1 cellular context compared by ENCODE assay signal in the genomic region with DNA sequence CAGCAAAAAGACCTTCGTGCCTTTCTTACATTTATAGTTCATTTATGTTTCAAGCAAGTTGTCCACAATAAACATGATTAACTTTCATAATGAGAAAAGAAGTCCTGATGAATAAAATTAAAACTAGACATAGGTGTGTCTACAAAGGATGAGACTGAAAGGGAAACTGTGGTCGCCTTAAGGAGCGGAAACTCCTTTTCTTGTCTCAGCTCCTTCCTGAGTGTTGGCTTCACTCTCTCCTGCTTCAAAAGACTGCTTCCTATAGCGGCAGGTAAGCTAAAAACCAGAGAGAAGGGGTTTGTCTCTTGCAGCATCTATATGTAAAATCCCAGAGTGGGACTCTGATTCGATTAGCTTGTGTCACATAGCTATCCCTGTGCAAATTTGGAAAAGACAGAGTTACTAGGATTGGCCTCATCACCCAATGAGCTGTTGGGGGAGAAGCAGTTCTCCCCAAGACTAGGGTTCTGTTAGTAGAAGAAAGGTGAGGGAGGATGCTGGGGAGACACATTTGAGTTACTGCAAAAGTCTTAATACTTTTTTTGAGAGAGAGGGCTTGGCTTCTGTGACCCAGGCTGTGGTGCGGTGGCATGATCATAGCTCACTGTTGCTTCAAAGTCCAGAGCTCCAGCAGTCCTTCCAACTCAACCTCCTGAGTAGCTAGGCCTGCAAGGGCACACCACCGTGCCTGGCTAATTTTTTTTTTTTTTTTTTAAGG.
TF ChIP-seq lines count a peak whose summit lies in the region.

No MANE protein-coding gene starts in this region.

TF ChIP-seq in WTC11, 78 proteins besides CTCF, POLR2A, EP300 and RAD21:
- TF ChIP-seq NR1H2 (CRISPR knock-in tag; IDR thresholded peaks at IDR 0.05) (no peak), TP53 (CRISPR knock-in tag; IDR thresholded peaks at IDR 0.05) (no peak), ZNF232 (CRISPR knock-in tag; IDR thresholded peaks at IDR 0.05) (no peak), FOXP4 (CRISPR knock-in tag; IDR thresholded peaks at IDR 0.05) (no peak), TEAD4 (CRISPR knock-in tag; IDR thresholded peaks at IDR 0.05) (no peak), FOXP1 (CRISPR knock-in tag; IDR thresholded peaks at IDR 0.05; ENCODE audit: borderline replicate concordance) (no peak), NR2C2 (CRISPR knock-in tag; IDR thresholded peaks at IDR 0.05) (no peak), ATF1 (CRISPR knock-in tag; IDR thresholded peaks at IDR 0.05) (no peak), ZNF121 (CRISPR knock-in tag; IDR thresholded peaks at IDR 0.05) (no peak), GABPB1 (CRISPR knock-in tag; IDR thresholded peaks at IDR 0.05) (no peak)
- TF ChIP-seq, protein P1, sequence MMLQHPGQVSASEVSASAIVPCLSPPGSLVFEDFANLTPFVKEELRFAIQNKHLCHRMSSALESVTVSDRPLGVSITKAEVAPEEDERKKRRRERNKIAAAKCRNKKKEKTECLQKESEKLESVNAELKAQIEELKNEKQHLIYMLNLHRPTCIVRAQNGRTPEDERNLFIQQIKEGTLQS (CRISPR knock-in tag; conservative IDR thresholded peaks at IDR 0.05), result no peak
- TF ChIP-seq, protein P2, sequence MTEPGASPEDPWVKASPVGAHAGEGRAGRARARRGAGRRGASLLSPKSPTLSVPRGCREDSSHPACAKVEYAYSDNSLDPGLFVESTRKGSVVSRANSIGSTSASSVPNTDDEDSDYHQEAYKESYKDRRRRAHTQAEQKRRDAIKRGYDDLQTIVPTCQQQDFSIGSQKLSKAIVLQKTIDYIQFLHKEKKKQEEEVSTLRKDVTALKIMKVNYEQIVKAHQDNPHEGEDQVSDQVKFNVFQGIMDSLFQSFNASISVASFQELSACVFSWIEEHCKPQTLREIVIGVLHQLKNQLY (CRISPR knock-in tag; IDR thresholded peaks at IDR 0.05), result no peak
- TF ChIP-seq, protein P3, sequence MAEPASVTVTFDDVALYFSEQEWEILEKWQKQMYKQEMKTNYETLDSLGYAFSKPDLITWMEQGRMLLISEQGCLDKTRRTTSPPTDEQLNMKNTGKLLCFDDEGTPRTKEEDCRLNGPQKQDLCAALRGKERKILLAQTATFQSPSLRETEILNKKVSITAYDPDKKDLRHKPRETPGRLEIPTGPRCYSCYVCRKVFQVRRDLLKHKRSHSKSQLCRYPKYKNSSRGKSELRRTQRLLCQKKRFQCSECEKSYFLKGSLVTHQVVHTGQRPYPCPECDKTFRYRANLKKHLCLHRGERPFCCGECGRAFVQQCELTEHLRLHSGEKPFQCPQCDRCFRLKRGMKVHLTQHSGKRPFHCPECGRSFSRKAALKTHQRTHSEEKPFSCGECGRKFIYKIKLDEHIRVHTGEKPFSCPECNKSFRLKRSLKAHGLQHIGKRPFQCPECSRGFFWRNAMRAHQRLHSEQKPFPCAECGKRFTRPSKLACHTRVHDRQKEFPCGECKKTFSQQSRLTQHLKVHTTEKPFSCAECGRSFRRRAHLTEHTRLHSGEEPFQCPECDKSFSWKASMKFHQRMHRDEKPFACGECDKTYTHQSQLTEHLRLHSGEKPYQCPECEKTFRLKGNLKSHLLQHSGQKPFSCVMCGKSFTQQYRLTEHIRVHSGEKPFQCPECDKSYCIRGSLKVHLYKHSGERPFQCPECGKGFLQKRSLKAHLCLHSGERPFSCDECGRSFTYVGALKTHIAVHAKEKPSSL (CRISPR knock-in tag; conservative IDR thresholded peaks at IDR 0.05), result no peak
- TF ChIP-seq, protein P4, sequence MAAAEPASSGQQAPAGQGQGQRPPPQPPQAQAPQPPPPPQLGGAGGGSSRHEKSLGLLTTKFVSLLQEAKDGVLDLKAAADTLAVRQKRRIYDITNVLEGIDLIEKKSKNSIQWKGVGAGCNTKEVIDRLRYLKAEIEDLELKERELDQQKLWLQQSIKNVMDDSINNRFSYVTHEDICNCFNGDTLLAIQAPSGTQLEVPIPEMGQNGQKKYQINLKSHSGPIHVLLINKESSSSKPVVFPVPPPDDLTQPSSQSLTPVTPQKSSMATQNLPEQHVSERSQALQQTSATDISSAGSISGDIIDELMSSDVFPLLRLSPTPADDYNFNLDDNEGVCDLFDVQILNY (CRISPR knock-in tag; IDR thresholded peaks at IDR 0.05), result no peak
- TF ChIP-seq, protein P5, sequence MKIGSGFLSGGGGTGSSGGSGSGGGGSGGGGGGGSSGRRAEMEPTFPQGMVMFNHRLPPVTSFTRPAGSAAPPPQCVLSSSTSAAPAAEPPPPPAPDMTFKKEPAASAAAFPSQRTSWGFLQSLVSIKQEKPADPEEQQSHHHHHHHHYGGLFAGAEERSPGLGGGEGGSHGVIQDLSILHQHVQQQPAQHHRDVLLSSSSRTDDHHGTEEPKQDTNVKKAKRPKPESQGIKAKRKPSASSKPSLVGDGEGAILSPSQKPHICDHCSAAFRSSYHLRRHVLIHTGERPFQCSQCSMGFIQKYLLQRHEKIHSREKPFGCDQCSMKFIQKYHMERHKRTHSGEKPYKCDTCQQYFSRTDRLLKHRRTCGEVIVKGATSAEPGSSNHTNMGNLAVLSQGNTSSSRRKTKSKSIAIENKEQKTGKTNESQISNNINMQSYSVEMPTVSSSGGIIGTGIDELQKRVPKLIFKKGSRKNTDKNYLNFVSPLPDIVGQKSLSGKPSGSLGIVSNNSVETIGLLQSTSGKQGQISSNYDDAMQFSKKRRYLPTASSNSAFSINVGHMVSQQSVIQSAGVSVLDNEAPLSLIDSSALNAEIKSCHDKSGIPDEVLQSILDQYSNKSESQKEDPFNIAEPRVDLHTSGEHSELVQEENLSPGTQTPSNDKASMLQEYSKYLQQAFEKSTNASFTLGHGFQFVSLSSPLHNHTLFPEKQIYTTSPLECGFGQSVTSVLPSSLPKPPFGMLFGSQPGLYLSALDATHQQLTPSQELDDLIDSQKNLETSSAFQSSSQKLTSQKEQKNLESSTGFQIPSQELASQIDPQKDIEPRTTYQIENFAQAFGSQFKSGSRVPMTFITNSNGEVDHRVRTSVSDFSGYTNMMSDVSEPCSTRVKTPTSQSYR (CRISPR knock-in tag; IDR thresholded peaks at IDR 0.05), result no peak
- TF ChIP-seq, protein P6, sequence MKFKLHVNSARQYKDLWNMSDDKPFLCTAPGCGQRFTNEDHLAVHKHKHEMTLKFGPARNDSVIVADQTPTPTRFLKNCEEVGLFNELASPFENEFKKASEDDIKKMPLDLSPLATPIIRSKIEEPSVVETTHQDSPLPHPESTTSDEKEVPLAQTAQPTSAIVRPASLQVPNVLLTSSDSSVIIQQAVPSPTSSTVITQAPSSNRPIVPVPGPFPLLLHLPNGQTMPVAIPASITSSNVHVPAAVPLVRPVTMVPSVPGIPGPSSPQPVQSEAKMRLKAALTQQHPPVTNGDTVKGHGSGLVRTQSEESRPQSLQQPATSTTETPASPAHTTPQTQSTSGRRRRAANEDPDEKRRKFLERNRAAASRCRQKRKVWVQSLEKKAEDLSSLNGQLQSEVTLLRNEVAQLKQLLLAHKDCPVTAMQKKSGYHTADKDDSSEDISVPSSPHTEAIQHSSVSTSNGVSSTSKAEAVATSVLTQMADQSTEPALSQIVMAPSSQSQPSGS (CRISPR knock-in tag; IDR thresholded peaks at IDR 0.05; ENCODE audit: borderline replicate concordance, low read depth), result no peak
